ENCODE assay signal across 8 cellular contexts in genomic region chr17:59331929-59332889, GRCh38. TPM values are rescaled to one million over a fixed set of nuclear protein-coding genes. Genes with fewer than 3 reads are reported as not detected.
DNase-seq lines count a peak whose midpoint lies in the region; ATAC-seq and TF ChIP-seq lines count a peak whose summit lies in the region.

No MANE protein-coding gene starts in this region.

- ATAC-seq in GM18511 (IDR thresholded peaks at IDR 0.05; ENCODE audit: unreplicated experiment) (peak; percentile 25), HG03571 (IDR thresholded peaks at IDR 0.05; ENCODE audit: unreplicated experiment) (peak; percentile 25), upper lobe of left lung (ENCODE audit: low FRiP score in 2 of 2) (peak in 1 of 2 donors; percentile 66)

- TF ChIP-seq CTCF in 22Rv1 (IDR thresholded peaks at IDR 0.05) (no peak), esophagus muscularis mucosa (IDR thresholded peaks at IDR 0.05) (no peak), upper lobe of left lung (IDR thresholded peaks at IDR 0.05) (no peak)

- intact Hi-C loops in esophagus muscularis mucosa (cut with DNase I), result loop anchor here (5.0 kb wide), 1 partner anchor 40 kb away; no protein-coding TSS in a partner anchor

- 6% methylated on average over 27 of the region's 96 CpGs for WGBS in esophagus muscularis mucosa
- 0 to 1% methylated on average over 7 to 38 of the region's 96 CpGs for WGBS in upper lobe of left lung, 2 donors

- no peak for TF ChIP-seq POLR2A in esophagus muscularis mucosa (IDR thresholded peaks at IDR 0.05; ENCODE audit: low read depth)
- peak in 3 of 4 donors; percentile 9 to 61 (median 14) for TF ChIP-seq POLR2A in upper lobe of left lung (IDR thresholded peaks at IDR 0.05)

- peak in 2 of 3 experiments; percentile 11 to 18 for DNase-seq in activated CD8-positive, alpha-beta memory T cell treated with anti-CD3 and anti-CD28 coated beads for 48 hours (ENCODE audit: low read depth in 2 of 3, low spot score in 2 of 3)
- DNase-seq in esophagus muscularis mucosa (ENCODE audit: extremely low spot score) (no peak), myocyte (ENCODE audit: low read depth) (peak; percentile 31), upper lobe of left lung (peak; percentile 60 to 92), RKO (ENCODE audit: low spot score) (no peak)

- H3K36me3 ChIP-seq in esophagus muscularis mucosa (no peaks in the 10 kb centered on the region), upper lobe of left lung (no peaks in the 10 kb centered on the region)

- H3K4me1 ChIP-seq in esophagus muscularis mucosa, result peaks cover 66 to 81% (median 77%) of the 10 kb centered on the region in 4 donors
- peaks cover 52 to 79% (median 73%) of the 10 kb centered on the region in 4 donors for H3K4me1 ChIP-seq in upper lobe of left lung

- TF ChIP-seq EP300 in esophagus muscularis mucosa (IDR thresholded peaks at IDR 0.05), result no peak
- no peak for TF ChIP-seq EP300 in upper lobe of left lung (IDR thresholded peaks at IDR 0.05)

- peak overlapping the region; percentile 76 to 98 (median 78) for H3K4me3 ChIP-seq in esophagus muscularis mucosa
- H3K4me3 ChIP-seq in upper lobe of left lung, result peak overlapping the region; percentile 84 to 100 (median 96)

- H3K9me3 ChIP-seq in esophagus muscularis mucosa (no peaks in the 10 kb centered on the region), upper lobe of left lung (peaks cover 0 to 7% (median 0%) of the 10 kb centered on the region in 4 donors)

- H3K27me3 ChIP-seq in esophagus muscularis mucosa (no peaks in the 10 kb centered on the region), upper lobe of left lung (no peaks in the 10 kb centered on the region)

- peak overlapping the region; percentile 79 for H3K27ac ChIP-seq in 22Rv1
- H3K27ac ChIP-seq in esophagus muscularis mucosa (replicated peaks in 1 of 4), result peak overlapping the region; percentile 90 to 97 (median 93)
- peak overlapping the region; percentile 86 to 99 (median 95) for H3K27ac ChIP-seq in upper lobe of left lung

RNA-seq across cellular contexts. Expression of gene YPEL2, which starts 0.8 kb away (rescaled TPM):
- total RNA-seq in esophagus muscularis mucosa (10 to 100 TPM; 27.7 to 62.9 (median 28.8) TPM), myocyte (12.3 and 16.2 TPM in 2 replicates), upper lobe of left lung (10 to 100 TPM; 17.5 to 38.8 (median 26.8) TPM)
- polyA plus RNA-seq in myocyte (2012), result 11.3 TPM

Comparison
In these comparisons a context has a peak if more than half of its experiments do, and no peak if none do; other contexts are left out.
1. DNase-seq: peak in activated CD8-positive, alpha-beta memory T cell treated with anti-CD3 and anti-CD28 coated beads for 48 hours (2 of 3), myocyte (single experiment) and upper lobe of left lung (2 of 2); none in esophagus muscularis mucosa (single experiment) and RKO (single experiment).
2. Peak in every context shown above with its lines, with median percentiles within 50 percentile points of each other: H3K27ac ChIP-seq.